ENCODE assay signal across 8 cellular contexts in genomic region chr14:64636208-64636979, GRCh38.
A peak's percentile ranks its signal among the peaks of the same experiment; 100 is the strongest.
DNase-seq lines count a peak whose midpoint lies in the region; ATAC-seq and TF ChIP-seq lines count a peak whose summit lies in the region.

No MANE protein-coding gene starts in this region.

- H3K27ac ChIP-seq in OCI-LY7 (ENCODE audit: low read depth, low read length, poor library complexity, severe bottlenecking) (no peak overlapping the region), esophagus muscularis mucosa (replicated peaks in 1 of 4) (peak overlapping the region in 3 of 4 donors; percentile 24 to 43 (median 32))

- no peak for TF ChIP-seq POLR2A in esophagus muscularis mucosa (IDR thresholded peaks at IDR 0.05; ENCODE audit: low read depth)

- no peaks in the 10 kb centered on the region for H3K9me3 Mint-ChIP-seq in naive B cell
- H3K9me3 Mint-ChIP-seq in stimulated activated effector memory CD8-positive, alpha-beta T cell treated with anti-CD3 and anti-CD28 coated beads, Interleukin-12 subunit alpha, Interleukin-12 subunit beta, amount 100 ng/mL, for 72 hours = no peaks in the 10 kb centered on the region

- H3K36me3 ChIP-seq in OCI-LY7 (ENCODE audit: insufficient read depth, low read length) (no peaks in the 10 kb centered on the region), esophagus muscularis mucosa (no peaks in the 10 kb centered on the region)

- intact Hi-C loops in OCI-LY7 (cut with micrococcal nuclease; ENCODE audit: unreplicated experiment) (loop anchor here (1.0 to 2.0 kb wide), 2 partner anchors 96 to 292 kb away; partner anchors contain the start of gene HSPA2), esophagus muscularis mucosa (cut with DNase I) (loop anchor here (2.0 kb wide), 1 partner anchor 98 kb away; no protein-coding TSS in a partner anchor)

- TF ChIP-seq CTCF in OCI-LY7 (conservative IDR thresholded peaks at IDR 0.05; ENCODE audit: low read length) = peak; percentile 96
- peak; percentile 89 to 95 (median 93) for TF ChIP-seq CTCF in esophagus muscularis mucosa (IDR thresholded peaks at IDR 0.05)

- peak overlapping the region in 1 of 6 donors; percentile 13 for H3K27ac Mint-ChIP-seq in naive B cell
- no peak overlapping the region for H3K27ac Mint-ChIP-seq in stimulated activated effector memory CD8-positive, alpha-beta T cell treated with anti-CD3 and anti-CD28 coated beads, Interleukin-12 subunit alpha, Interleukin-12 subunit beta, amount 100 ng/mL, for 72 hours

- WGBS in esophagus muscularis mucosa = 32% methylated on average over 19 of the region's 19 CpGs

- CTCF ChIA-PET in OCI-LY7 (lab: Charles Lee; ENCODE audit: unreplicated experiment) = no interaction called here

- H3K27me3 Mint-ChIP-seq in naive B cell = peaks cover 8 to 10% (median 9%) of the 10 kb centered on the region in 3 donors

- H4K20me1 ChIP-seq in OCI-LY7 (ENCODE audit: insufficient read depth, low read length) = no peaks in the 10 kb centered on the region

- BruUV-seq in OCI-LY7 (replicated peaks; lab: Mats Ljungman, UMichigan) = no TSS peak

- peak; percentile 84 to 90 for ATAC-seq in naive B cell (ENCODE audit: low read depth in 2 of 2)
- peak; percentile 86 for ATAC-seq in stimulated activated effector memory CD8-positive, alpha-beta T cell treated with anti-CD3 and anti-CD28 coated beads, Interleukin-12 subunit alpha, Interleukin-12 subunit beta, amount 100 ng/mL, for 72 hours

- H3K4me3 ChIP-seq in OCI-LY7 (ENCODE audit: low read depth, low read length, poor library complexity, severe bottlenecking) = no peak overlapping the region
- no peak overlapping the region for H3K4me3 ChIP-seq in esophagus muscularis mucosa

- H2AFZ ChIP-seq in OCI-LY7 (ENCODE audit: low read length) = 0 out of 2 replicates have a peak overlapping the region, but pooled peaks have one; percentile 35

- DNase-seq in NCI-H446 (lab: John Stamatoyannopoulos, UW) (peak; percentile 1 to 84), NCI-H446 treated with DMSO at 0.1 percent for 48 hours (lab: John Stamatoyannopoulos, UW) (no peak), HUDEP-2 (lab: John Stamatoyannopoulos, UW; ENCODE audit: unreplicated experiment in 76 of 76) (peak in 63 of 76 experiments; percentile 6 to 74 (median 45)), OCI-LY7 (ENCODE audit: low spot score) (peak; percentile 69), activated T-cell treated with anti-CD3 and anti-CD28 coated beads for 4 hours (peak; percentile 55), esophagus muscularis mucosa (ENCODE audit: extremely low spot score) (no peak), naive B cell (peak; percentile 57)
- peak; percentile 63 to 84 for DNase-seq in stimulated activated effector memory CD8-positive, alpha-beta T cell treated with anti-CD3 and anti-CD28 coated beads, Interleukin-12 subunit alpha, Interleukin-12 subunit beta, amount 100 ng/mL, for 72 hours (ENCODE audit: low spot score in 2 of 2)

- H3K4me2 ChIP-seq in OCI-LY7 (ENCODE audit: low read length) = no peak overlapping the region

- no peaks in the 10 kb centered on the region for H3K27me3 ChIP-seq in esophagus muscularis mucosa

- no peaks in the 10 kb centered on the region for H3K4me1 ChIP-seq in OCI-LY7 (ENCODE audit: insufficient read depth, low read length, poor library complexity, severe bottlenecking)
- H3K4me1 ChIP-seq in esophagus muscularis mucosa = peaks cover 4 to 18% (median 12%) of the 10 kb centered on the region in 4 donors

- H3K79me2 ChIP-seq in OCI-LY7 (ENCODE audit: insufficient read depth, low read depth, low read length) = no peaks in the 10 kb centered on the region

- H3K9me3 ChIP-seq in OCI-LY7 (ENCODE audit: low read length) = no peaks in the 10 kb centered on the region
- H3K9me3 ChIP-seq in esophagus muscularis mucosa = no peaks in the 10 kb centered on the region

- no peak for TF ChIP-seq EP300 in esophagus muscularis mucosa (IDR thresholded peaks at IDR 0.05)

- POLR2A ChIA-PET in OCI-LY7 (lab: Charles Lee) = interaction anchor here (0.7 kb wide), 2 partner anchors 236 to 292 kb away, joined by 3 read pairs; no protein-coding TSS in a partner anchor

- peaks cover 4 to 15% (median 5%) of the 10 kb centered on the region in 3 donors for H3K4me1 Mint-ChIP-seq in naive B cell
- H3K4me1 Mint-ChIP-seq in stimulated activated effector memory CD8-positive, alpha-beta T cell treated with anti-CD3 and anti-CD28 coated beads, Interleukin-12 subunit alpha, Interleukin-12 subunit beta, amount 100 ng/mL, for 72 hours = no peaks in the 10 kb centered on the region

- H3K4me3 Mint-ChIP-seq in naive B cell = peak overlapping the region in 1 of 8 donors; percentile 42
- H3K4me3 Mint-ChIP-seq in stimulated activated effector memory CD8-positive, alpha-beta T cell treated with anti-CD3 and anti-CD28 coated beads, Interleukin-12 subunit alpha, Interleukin-12 subunit beta, amount 100 ng/mL, for 72 hours = no peak overlapping the region

- no peaks in the 10 kb centered on the region for H3K9me2 ChIP-seq in OCI-LY7 (ENCODE audit: insufficient read depth, low read length)

- H3K36me3 Mint-ChIP-seq in naive B cell = no peaks in the 10 kb centered on the region
- H3K36me3 Mint-ChIP-seq in stimulated activated effector memory CD8-positive, alpha-beta T cell treated with anti-CD3 and anti-CD28 coated beads, Interleukin-12 subunit alpha, Interleukin-12 subunit beta, amount 100 ng/mL, for 72 hours = no peaks in the 10 kb centered on the region

Comparison
In these comparisons a context has a peak if more than half of its experiments do, and no peak if none do; other contexts are left out.
1. DNase-seq: peak in NCI-H446 (2 of 2), HUDEP-2 (63 of 76), OCI-LY7 (single experiment), activated T-cell treated with anti-CD3 and anti-CD28 coated beads for 4 hours (single experiment), naive B cell (single experiment) and stimulated activated effector memory CD8-positive, alpha-beta T cell treated with anti-CD3 and anti-CD28 coated beads, Interleukin-12 subunit alpha, Interleukin-12 subunit beta, amount 100 ng/mL, for 72 hours (2 of 2); none in NCI-H446 treated with DMSO at 0.1 percent for 48 hours (single experiment) and esophagus muscularis mucosa (single experiment).